ENCODE assay signal across 8 cellular contexts in the genomic region with DNA sequence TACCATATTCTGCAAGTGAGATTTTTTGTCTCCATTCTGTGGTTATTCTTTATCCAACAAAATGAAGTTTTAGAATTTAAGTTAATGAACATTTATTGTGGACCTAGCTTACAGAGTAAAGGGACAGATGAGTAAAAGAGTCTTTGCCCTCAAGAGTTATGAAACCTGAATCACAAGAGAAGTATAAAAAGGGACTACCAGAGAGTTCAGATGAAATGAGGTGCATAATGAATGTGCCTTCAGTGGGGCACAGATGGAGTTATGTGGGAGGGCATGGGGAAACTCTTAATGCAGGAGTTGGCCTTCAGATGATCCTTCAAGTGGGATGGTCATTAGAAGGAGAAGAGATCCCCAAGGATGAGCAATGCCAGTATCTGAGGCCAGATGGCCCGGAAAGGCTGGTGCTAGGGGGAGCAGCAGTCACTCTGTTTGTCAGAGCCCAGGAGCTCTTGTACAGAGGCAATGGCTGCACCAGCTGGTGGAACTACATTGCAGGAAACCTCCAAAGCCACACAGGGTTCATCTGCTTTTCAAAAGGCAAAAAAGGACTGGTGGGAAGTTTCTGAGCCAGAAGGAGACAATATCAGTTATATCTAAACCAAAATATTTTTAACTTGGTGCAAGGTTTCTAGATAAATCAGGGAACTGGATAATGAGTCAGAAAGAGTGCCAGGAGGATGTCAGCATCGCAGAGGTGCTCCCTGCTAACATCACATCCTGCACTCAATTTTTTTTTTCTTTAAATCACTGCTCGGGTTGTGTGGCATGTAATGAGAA.
DNase-seq lines count a peak whose midpoint lies in the region; ATAC-seq, FAIRE-seq and TF ChIP-seq lines count a peak whose summit lies in the region.

No MANE protein-coding gene starts in this region.

- WGBS in mesendoderm (ENCODE audit: extremely low coverage, insufficient coverage, low lambda C conversion rate) = no CpG with 5 or more reads among the region's 3 CpGs

- no peak overlapping the region for H3K18ac ChIP-seq in mesendoderm (ENCODE audit: low read length)

- no peak overlapping the region for H3K9ac ChIP-seq in astrocyte (ENCODE audit: low read length)
- no peak overlapping the region for H3K9ac ChIP-seq in mesendoderm (ENCODE audit: low read length)

- no peak overlapping the region for H3K4ac ChIP-seq in mesendoderm (ENCODE audit: low read depth, low read length)

- H2BK120ac ChIP-seq in mesendoderm (ENCODE audit: low read depth, low read length) = no peak overlapping the region

- H3K79me1 ChIP-seq in mesendoderm (ENCODE audit: low read length) = no peaks in the 10 kb centered on the region

- intact Hi-C loops in CD8-positive, alpha-beta T cell (cut with DNase I, micrococcal nuclease) = no loop called here

- H3K4me3 ChIP-seq in astrocyte (ENCODE audit: insufficient read depth, low read depth, low read length) = no peak overlapping the region
- H3K4me3 ChIP-seq in mesendoderm (ENCODE audit: low read length) = no peak overlapping the region
- no peak overlapping the region for H3K4me3 ChIP-seq in CD8-positive, alpha-beta T cell (ENCODE audit: low read depth, low read length)

- H4K20me1 ChIP-seq in astrocyte (ENCODE audit: insufficient read depth, low read length) = no peaks in the 10 kb centered on the region

- H3K23ac ChIP-seq in mesendoderm (ENCODE audit: low read length) = no peak overlapping the region

- H3K4me3 Mint-ChIP-seq in activated naive CD4-positive, alpha-beta T cell treated with anti-CD3 and anti-CD28 coated beads, Interleukin-2, amount 10 ng/mL, durations not matched to agents 7 days and 5 days = no peak overlapping the region
- no peak overlapping the region for H3K4me3 Mint-ChIP-seq in astrocyte (ENCODE audit: unreplicated experiment)
- peak overlapping the region; percentile 10 for H3K4me3 Mint-ChIP-seq in stimulated activated memory B cell treated with anti-CD40 and anti-IgM and Interleukin-4, amounts not matched to agents 10 μg/mL and 1 μg/mL and 100 μg/mL, for 72 hours
- H3K4me3 Mint-ChIP-seq in CD8-positive, alpha-beta T cell = no peak overlapping the region

- no peak for TF ChIP-seq CTCF in astrocyte (IDR thresholded peaks at IDR 0.05; ENCODE audit: insufficient read depth, low read depth, low read length)
- TF ChIP-seq CTCF in CD8-positive, alpha-beta T cell (IDR thresholded peaks at IDR 0.05) = no peak

- no peaks in the 10 kb centered on the region for H3K36me3 ChIP-seq in astrocyte (ENCODE audit: insufficient read depth, low read length)
- no peaks in the 10 kb centered on the region for H3K36me3 ChIP-seq in mesendoderm (ENCODE audit: control insufficient read depth, insufficient read depth, low read length)
- no peaks in the 10 kb centered on the region for H3K36me3 ChIP-seq in CD8-positive, alpha-beta T cell (ENCODE audit: insufficient read depth, low read length)

- H3K36me3 Mint-ChIP-seq in activated naive CD4-positive, alpha-beta T cell treated with anti-CD3 and anti-CD28 coated beads, Interleukin-2, amount 10 ng/mL, durations not matched to agents 7 days and 5 days = peaks cover 7% of the 10 kb centered on the region
- H3K36me3 Mint-ChIP-seq in astrocyte (ENCODE audit: low read depth, unreplicated experiment) = no peaks in the 10 kb centered on the region
- peaks cover 9% of the 10 kb centered on the region for H3K36me3 Mint-ChIP-seq in stimulated activated memory B cell treated with anti-CD40 and anti-IgM and Interleukin-4, amounts not matched to agents 10 μg/mL and 1 μg/mL and 100 μg/mL, for 72 hours
- no peaks in the 10 kb centered on the region for H3K36me3 Mint-ChIP-seq in CD8-positive, alpha-beta T cell

- H3K4me1 ChIP-seq in astrocyte (ENCODE audit: insufficient read depth, low read length) = peaks cover 29% of the 10 kb centered on the region
- no peaks in the 10 kb centered on the region for H3K4me1 ChIP-seq in mesendoderm (ENCODE audit: control insufficient read depth, low read depth, low read length)
- no peaks in the 10 kb centered on the region for H3K4me1 ChIP-seq in CD8-positive, alpha-beta T cell (ENCODE audit: insufficient read depth, low read length)

- ATAC-seq in HG03196 (IDR thresholded peaks at IDR 0.05; ENCODE audit: unreplicated experiment) = peak; percentile 35
- peak; percentile 60 for ATAC-seq in stimulated activated memory B cell treated with anti-CD40 and anti-IgM and Interleukin-4, amounts not matched to agents 10 μg/mL and 1 μg/mL and 100 μg/mL, for 72 hours
- no peak for ATAC-seq in CD8-positive, alpha-beta T cell

- peak overlapping the region; percentile 52 for H3K4me2 ChIP-seq in astrocyte (ENCODE audit: low read length)
- H3K4me2 ChIP-seq in mesendoderm (ENCODE audit: low read length) = no peak overlapping the region

- no peak overlapping the region for H3K27ac Mint-ChIP-seq in activated naive CD4-positive, alpha-beta T cell treated with anti-CD3 and anti-CD28 coated beads, Interleukin-2, amount 10 ng/mL, durations not matched to agents 7 days and 5 days
- no peak overlapping the region for H3K27ac Mint-ChIP-seq in astrocyte (ENCODE audit: unreplicated experiment)
- peak overlapping the region; percentile 70 for H3K27ac Mint-ChIP-seq in stimulated activated memory B cell treated with anti-CD40 and anti-IgM and Interleukin-4, amounts not matched to agents 10 μg/mL and 1 μg/mL and 100 μg/mL, for 72 hours
- H3K27ac Mint-ChIP-seq in CD8-positive, alpha-beta T cell = no peak overlapping the region

- peaks cover 15% of the 10 kb centered on the region for H3K4me1 Mint-ChIP-seq in activated naive CD4-positive, alpha-beta T cell treated with anti-CD3 and anti-CD28 coated beads, Interleukin-2, amount 10 ng/mL, durations not matched to agents 7 days and 5 days
- H3K4me1 Mint-ChIP-seq in astrocyte (ENCODE audit: low read depth, unreplicated experiment) = peaks cover 23% of the 10 kb centered on the region
- peaks cover 34% of the 10 kb centered on the region for H3K4me1 Mint-ChIP-seq in stimulated activated memory B cell treated with anti-CD40 and anti-IgM and Interleukin-4, amounts not matched to agents 10 μg/mL and 1 μg/mL and 100 μg/mL, for 72 hours
- H3K4me1 Mint-ChIP-seq in CD8-positive, alpha-beta T cell (ENCODE audit: low read depth) = peaks cover 7% of the 10 kb centered on the region

- H3K9me3 ChIP-seq in astrocyte (ENCODE audit: insufficient read depth, low read depth, low read length) = no peaks in the 10 kb centered on the region
- H3K9me3 ChIP-seq in CD8-positive, alpha-beta T cell (ENCODE audit: low read length) = no peaks in the 10 kb centered on the region

- H2BK15ac ChIP-seq in mesendoderm (replicated peaks; ENCODE audit: low read depth) = no peak overlapping the region

- FAIRE-seq in astrocyte (lab: Jason Lieb, UNC) = no peak

- CTCF ChIA-PET in activated naive CD4-positive, alpha-beta T cell treated with anti-CD3 and anti-CD28 coated beads, Interleukin-2, amount 10 ng/mL, durations not matched to agents 7 days and 5 days (lab: Charles Lee) = interaction anchor here (0.6 to 1.5 kb wide), 3 partner anchors 9 to 1029 kb away, joined by 3 to 4 read pairs (median 3); no protein-coding TSS in a partner anchor
- CTCF ChIA-PET in CD8-positive, alpha-beta T cell (lab: Charles Lee) = no interaction called here

- H4K5ac ChIP-seq in mesendoderm (ENCODE audit: low read length) = no peak overlapping the region

- peak; percentile 39 for DNase-seq in activated naive CD4-positive, alpha-beta T cell treated with Interleukin-2 at 50 U/mL for 16 hours
- no peak for DNase-seq in activated naive CD4-positive, alpha-beta T cell treated with anti-CD3 and anti-CD28 coated beads, Interleukin-2, amount 10 ng/mL, durations not matched to agents 7 days and 5 days
- DNase-seq in astrocyte (ENCODE audit: low read depth) = peak; percentile 53
- no peak for DNase-seq in NCI-H1436 (lab: John Stamatoyannopoulos, UW)
- DNase-seq in mesendoderm = no peak
- DNase-seq in CD8-positive, alpha-beta T cell = no peak

- H3K79me2 ChIP-seq in astrocyte (ENCODE audit: insufficient read depth, low read length) (no peaks in the 10 kb centered on the region), mesendoderm (ENCODE audit: control insufficient read depth, insufficient read depth, low read length) (no peaks in the 10 kb centered on the region)

- no peak overlapping the region for H2AK5ac ChIP-seq in mesendoderm (ENCODE audit: low read length)

- no peak overlapping the region for H3K56ac ChIP-seq in mesendoderm (ENCODE audit: low read length)

- POLR2A ChIA-PET in CD8-positive, alpha-beta T cell (lab: Charles Lee) = no interaction called here

- no peak overlapping the region for H2AFZ ChIP-seq in astrocyte (ENCODE audit: low read depth, low read length)

- no peak overlapping the region for H4K8ac ChIP-seq in mesendoderm (ENCODE audit: low read depth, low read length)

- H2BK5ac ChIP-seq in mesendoderm (ENCODE audit: low read length) = no peak overlapping the region

- no peaks in the 10 kb centered on the region for H3K27me3 Mint-ChIP-seq in activated naive CD4-positive, alpha-beta T cell treated with anti-CD3 and anti-CD28 coated beads, Interleukin-2, amount 10 ng/mL, durations not matched to agents 7 days and 5 days
- no peaks in the 10 kb centered on the region for H3K27me3 Mint-ChIP-seq in astrocyte (ENCODE audit: low read depth, unreplicated experiment)
- H3K27me3 Mint-ChIP-seq in stimulated activated memory B cell treated with anti-CD40 and anti-IgM and Interleukin-4, amounts not matched to agents 10 μg/mL and 1 μg/mL and 100 μg/mL, for 72 hours = no peaks in the 10 kb centered on the region
- no peaks in the 10 kb centered on the region for H3K27me3 Mint-ChIP-seq in CD8-positive, alpha-beta T cell (ENCODE audit: low read depth)

- H3K9me3 Mint-ChIP-seq in activated naive CD4-positive, alpha-beta T cell treated with anti-CD3 and anti-CD28 coated beads, Interleukin-2, amount 10 ng/mL, durations not matched to agents 7 days and 5 days = peaks cover 11% of the 10 kb centered on the region
- peaks cover 9% of the 10 kb centered on the region for H3K9me3 Mint-ChIP-seq in astrocyte (ENCODE audit: unreplicated experiment)
- H3K9me3 Mint-ChIP-seq in stimulated activated memory B cell treated with anti-CD40 and anti-IgM and Interleukin-4, amounts not matched to agents 10 μg/mL and 1 μg/mL and 100 μg/mL, for 72 hours = peaks cover 11% of the 10 kb centered on the region
- peaks cover 9% of the 10 kb centered on the region for H3K9me3 Mint-ChIP-seq in CD8-positive, alpha-beta T cell

- peak overlapping the region; percentile 45 for H3K27ac ChIP-seq in astrocyte (ENCODE audit: low read depth, low read length)
- no peak overlapping the region for H3K27ac ChIP-seq in mesendoderm (ENCODE audit: low read depth, low read length)
- no peak overlapping the region for H3K27ac ChIP-seq in CD8-positive, alpha-beta T cell (ENCODE audit: low read depth, low read length)

- H3K27me3 ChIP-seq in astrocyte (ENCODE audit: insufficient read depth, low read length) (no peaks in the 10 kb centered on the region), mesendoderm (ENCODE audit: insufficient read depth, low read length, poor library complexity) (no peaks in the 10 kb centered on the region)
- H3K27me3 ChIP-seq in CD8-positive, alpha-beta T cell (ENCODE audit: insufficient read depth, low read length) = no peaks in the 10 kb centered on the region

Comparison
In these comparisons a context has a peak if more than half of its experiments do, and no peak if none do; other contexts are left out.
1. DNase-seq: peak in activated naive CD4-positive, alpha-beta T cell treated with Interleukin-2 at 50 U/mL for 16 hours (single experiment) and astrocyte (single experiment); none in activated naive CD4-positive, alpha-beta T cell treated with anti-CD3 and anti-CD28 coated beads, Interleukin-2, amount 10 ng/mL, durations not matched to agents 7 days and 5 days (single experiment), NCI-H1436 (single experiment), mesendoderm (single experiment) and CD8-positive, alpha-beta T cell (0 of 7).